Comparison of ENCODE assay signal across 8 cellular contexts in genomic region chr2:237904806-237905599, GRCh38. TPM values are rescaled to one million over a fixed set of nuclear protein-coding genes. Genes with fewer than 3 reads are reported as not detected.
A peak's percentile ranks its signal among the peaks of the same experiment; 100 is the strongest.
DNase-seq lines count a peak whose midpoint lies in the region; ATAC-seq and TF ChIP-seq lines count a peak whose summit lies in the region.

No MANE protein-coding gene starts in this region.

- peak overlapping the region; percentile 86 for H3K27ac ChIP-seq in osteoblast (ENCODE audit: low read depth, low read length)

- 43 to 46% methylated on average over 15 to 16 of the region's 16 CpGs for WGBS in lower leg skin, 2 donors

- H3K4me1 Mint-ChIP-seq in dendritic cell treated with granulocyte-macrophage colony-stimulating factor and Interleukin-4, amounts not matched to agents 40 ng/mL and 50 ng/mL, for 4 days (ENCODE audit: low read depth): peaks cover 63% of the 10 kb centered on the region

- peak overlapping the region; percentile 54 for H3K4me2 ChIP-seq in osteoblast (ENCODE audit: insufficient read depth, low read length)

- H3K27ac Mint-ChIP-seq in dendritic cell treated with granulocyte-macrophage colony-stimulating factor and Interleukin-4, amounts not matched to agents 40 ng/mL and 50 ng/mL, for 4 days: peak overlapping the region; percentile 87

- H3K4me3 Mint-ChIP-seq in dendritic cell treated with granulocyte-macrophage colony-stimulating factor and Interleukin-4, amounts not matched to agents 40 ng/mL and 50 ng/mL, for 4 days: peak overlapping the region; percentile 42

- DNase-seq in CMK (ENCODE audit: low read depth) (peak; percentile 95), NOMO-1 treated with dmso at 0.1 percent for 144 hours (lab: John Stamatoyannopoulos, UW; ENCODE audit: unreplicated experiment) (peak; percentile 13), osteoblast (ENCODE audit: insufficient read length, low spot score, missing footprints) (peak; percentile 95), GM19238 (ENCODE audit: insufficient read length, low spot score) (no peak), lower leg skin (ENCODE audit: low spot score in 2 of 2) (no peak), H7 (no peak)

- H3K4me3 ChIP-seq in osteoblast (ENCODE audit: insufficient read depth, low read length) (no peak overlapping the region), lower leg skin (ENCODE audit: low read depth, poor library complexity, severe bottlenecking) (no peak overlapping the region), H7 (ENCODE audit: insufficient read depth, low read depth, low read length) (no peak overlapping the region)

- peaks cover 73% of the 10 kb centered on the region for H3K36me3 Mint-ChIP-seq in dendritic cell treated with granulocyte-macrophage colony-stimulating factor and Interleukin-4, amounts not matched to agents 40 ng/mL and 50 ng/mL, for 4 days (ENCODE audit: low read depth)

- no peaks in the 10 kb centered on the region for H3K79me2 ChIP-seq in osteoblast (ENCODE audit: insufficient read depth, low read length)

- no peaks in the 10 kb centered on the region for H4K20me1 ChIP-seq in osteoblast (ENCODE audit: insufficient read depth, low read length)

- H3K27me3 Mint-ChIP-seq in dendritic cell treated with granulocyte-macrophage colony-stimulating factor and Interleukin-4, amounts not matched to agents 40 ng/mL and 50 ng/mL, for 4 days: peaks cover 18% of the 10 kb centered on the region

- peaks cover 14% of the 10 kb centered on the region for H3K4me1 ChIP-seq in osteoblast (ENCODE audit: insufficient read depth, low read length)

- H3K36me3 ChIP-seq in osteoblast (ENCODE audit: insufficient read depth, low read length) (no peaks in the 10 kb centered on the region), H7 (replicated peaks; ENCODE audit: control insufficient read depth, insufficient read depth, low read length) (no peaks in the 10 kb centered on the region)

- peaks cover 2% of the 10 kb centered on the region for H3K9me3 ChIP-seq in osteoblast (ENCODE audit: low read depth, low read length)

- no peak for ATAC-seq in GM18519 (IDR thresholded peaks at IDR 0.05; ENCODE audit: low FRiP score, unreplicated experiment)

- peak overlapping the region; percentile 39 for H2AFZ ChIP-seq in osteoblast (ENCODE audit: low read length)

- no peak for TF ChIP-seq CTCF in osteoblast (IDR thresholded peaks at IDR 0.05; ENCODE audit: extremely low read depth, low read depth, low read length)
- no peak for TF ChIP-seq CTCF in lower leg skin (IDR thresholded peaks at IDR 0.05)

- intact Hi-C loops in dendritic cell treated with granulocyte-macrophage colony-stimulating factor and Interleukin-4, amounts not matched to agents 40 ng/mL and 50 ng/mL, for 4 days (cut with micrococcal nuclease): no loop called here
- intact Hi-C loops in lower leg skin (cut with DNase I; ENCODE audit: low total_unique reads): no loop called here

- H3K9me3 Mint-ChIP-seq in dendritic cell treated with granulocyte-macrophage colony-stimulating factor and Interleukin-4, amounts not matched to agents 40 ng/mL and 50 ng/mL, for 4 days: peaks cover 12% of the 10 kb centered on the region

- H3K27me3 ChIP-seq in osteoblast (ENCODE audit: insufficient read depth, low read length): no peaks in the 10 kb centered on the region
- no peaks in the 10 kb centered on the region for H3K27me3 ChIP-seq in H7 (ENCODE audit: control insufficient read depth, insufficient read depth, low read length)

- no peak for TF ChIP-seq POLR2A in lower leg skin (IDR thresholded peaks at IDR 0.05)

RNA-seq across cellular contexts. Expression of gene RAMP1, which starts 45.6 kb away (rescaled TPM):
- total RNA-seq in osteoblast: 1.8 and 4.4 TPM in 2 replicates
- total RNA-seq in lower leg skin: 10 to 100 TPM in 2 of 4 donors, 1 to 10 TPM in 2; 7.3 to 19.1 (median 12.4) TPM
- total RNA-seq in H7 (2014; rRNA removed; shearing (Covaris generic)): 0.17 and 0.78 TPM in 2 replicates

Comparison
In these comparisons a context has a peak if more than half of its experiments do, and no peak if none do; other contexts are left out.
1. DNase-seq: peak in CMK (single experiment), NOMO-1 treated with dmso at 0.1 percent for 144 hours (single experiment) and osteoblast (single experiment); none in GM19238 (single experiment), lower leg skin (0 of 2) and H7 (single experiment).